11 cellular contexts compared by ENCODE assay signal in the genomic region with DNA sequence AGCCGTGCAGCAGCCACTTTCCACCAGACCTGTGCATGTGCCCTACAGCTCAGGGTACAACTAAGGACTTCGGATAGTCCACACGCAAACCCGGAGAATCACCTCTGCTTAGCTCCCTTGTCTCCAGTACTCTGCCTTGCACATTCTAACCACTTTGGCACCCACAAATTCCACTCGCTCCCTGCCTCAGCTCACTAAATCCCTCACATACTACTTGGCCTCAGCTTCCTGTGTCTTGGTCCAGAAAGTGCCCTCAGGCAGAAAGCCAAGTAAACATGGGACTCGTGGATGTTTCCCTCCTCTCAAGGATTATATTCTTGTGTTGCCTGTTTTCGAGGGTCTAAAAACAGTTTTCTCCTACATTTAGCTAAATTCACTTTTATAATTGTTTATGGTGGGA.
"Had no signal": no experiment of that assay in that cellular context is flagged by ENCODE, and none has a peak within 500 bp of the region (broad histone marks: within the 10 kb centered on the region; RNA-seq: fewer than 3 reads in every experiment).

No MANE protein-coding gene starts in this region.

- H3K4me1 ChIP-seq: uterus had no signal

- H3K27ac ChIP-seq: coronary artery, ovary, skin epidermis, uterus had no signal

- H3K4me1 Mint-ChIP-seq: activated naive CD8-positive, alpha-beta T cell treated with anti-CD3 and anti-CD28 coated beads, Interleukin-2, amount 50 U/mL, for 24 hours had no signal

- ATAC-seq: activated naive CD8-positive, alpha-beta T cell treated with anti-CD3 and anti-CD28 coated beads, Interleukin-2, amount 50 U/mL, for 24 hours; left lobe of liver had no signal

- H3K36me3 ChIP-seq: ovary, uterus had no signal

- H3K9me3 Mint-ChIP-seq: activated CD4-positive, alpha-beta memory T cell treated with anti-CD3 and anti-CD28 coated beads for 36 hours; activated naive CD8-positive, alpha-beta T cell treated with anti-CD3 and anti-CD28 coated beads, Interleukin-2, amount 50 U/mL, for 24 hours had no signal

- H3K27ac Mint-ChIP-seq: activated CD4-positive, alpha-beta memory T cell treated with anti-CD3 and anti-CD28 coated beads for 36 hours; activated naive CD8-positive, alpha-beta T cell treated with anti-CD3 and anti-CD28 coated beads, Interleukin-2, amount 50 U/mL, for 24 hours had no signal

- H3K4me3 Mint-ChIP-seq: activated CD4-positive, alpha-beta memory T cell treated with anti-CD3 and anti-CD28 coated beads for 36 hours; activated naive CD8-positive, alpha-beta T cell treated with anti-CD3 and anti-CD28 coated beads, Interleukin-2, amount 50 U/mL, for 24 hours had no signal

- H3K27me3 ChIP-seq: ovary, uterus had no signal

- H3K9me3 ChIP-seq: ovary, uterus had no signal

- DNase-seq: activated CD4-positive, alpha-beta memory T cell treated with anti-CD3 and anti-CD28 coated beads for 36 hours; activated naive CD8-positive, alpha-beta T cell treated with anti-CD3 and anti-CD28 coated beads, Interleukin-2, amount 50 U/mL, for 24 hours; effector memory CD4-positive, alpha-beta T cell; glutamatergic neuron; mammary epithelial cell; T1000; uterus had no signal

- H3K27me3 Mint-ChIP-seq: activated CD4-positive, alpha-beta memory T cell treated with anti-CD3 and anti-CD28 coated beads for 36 hours; activated naive CD8-positive, alpha-beta T cell treated with anti-CD3 and anti-CD28 coated beads, Interleukin-2, amount 50 U/mL, for 24 hours had no signal

- H3K4me3 ChIP-seq: coronary artery, ovary, skin epidermis, uterus had no signal
